16 cellular contexts compared by ENCODE assay signal in genomic region chr2:171165967-171166327, GRCh38. TPM values are rescaled to one million over a fixed set of nuclear protein-coding genes. Genes with fewer than 3 reads are reported as not detected.
DNase-seq lines count a peak whose midpoint lies in the region; ATAC-seq and TF ChIP-seq lines count a peak whose summit lies in the region.
"Had no signal": no experiment of that assay in that cellular context is flagged by ENCODE, and none has a peak within 500 bp of the region (broad histone marks: within the 10 kb centered on the region; RNA-seq: fewer than 3 reads in every experiment).

No MANE protein-coding gene starts in this region.

- no peak overlapping the region for H3K27ac Mint-ChIP-seq in activated CD4-positive, alpha-beta T cell treated with anti-CD3 and anti-CD28 coated beads, Interleukin-2, amount 10 ng/mL, durations not matched to agents 24 days and 14 days
- no peak overlapping the region for H3K27ac Mint-ChIP-seq in neural crest cell (ENCODE audit: unreplicated experiment)
- H3K27ac Mint-ChIP-seq: CD8-positive, alpha-beta T cell had no signal

- ATAC-seq in HG03342 (IDR thresholded peaks at IDR 0.05; ENCODE audit: unreplicated experiment), result no peak
- ATAC-seq: A549; CD8-positive, alpha-beta T cell had no signal

- peak; percentile 37 for DNase-seq in activated CD4-positive, alpha-beta T cell treated with anti-CD3 and anti-CD28 coated beads, Interleukin-2, amount 10 ng/mL, durations not matched to agents 24 days and 14 days
- DNase-seq in activated CD4-positive, alpha-beta T cell treated with anti-CD3 and anti-CD28 coated beads for 48 hours, result no peak
- DNase-seq in hepatocyte (ENCODE audit: low spot score), result no peak
- DNase-seq in neural crest cell (ENCODE audit: low read depth, low spot score), result no peak
- DNase-seq in medulla oblongata (ENCODE audit: extremely low spot score), result no peak
- no peak for DNase-seq in ACHN
- DNase-seq: CD8-positive, alpha-beta T cell; DMS 273 treated with DMSO at 0.1 percent for 48 hours; DMS53; DND-41; EL; KBM-7 had no signal

- WGBS in hepatocyte (ENCODE audit: low lambda C conversion rate, missing lambda C conversion rate), result 96% methylated on average over 1 of the region's 1 CpG

- H4K20me1 ChIP-seq in hepatocyte (ENCODE audit: insufficient read depth, poor library complexity, severe bottlenecking), result no peaks in the 10 kb centered on the region
- H4K20me1 ChIP-seq: BLaER1 had no signal

- intact Hi-C loops in activated CD4-positive, alpha-beta T cell treated with anti-CD3 and anti-CD28 coated beads, Interleukin-2, amount 10 ng/mL, durations not matched to agents 24 days and 14 days (cut with micrococcal nuclease), result no loop called here

- TF ChIP-seq CTCF in hepatocyte (IDR thresholded peaks at IDR 0.05; ENCODE audit: poor library complexity), result no peak
- no peak for TF ChIP-seq CTCF in neural crest cell (conservative IDR thresholded peaks at IDR 0.05)

- H2AFZ ChIP-seq in hepatocyte, result no peak overlapping the region

- H3K27me3 ChIP-seq in hepatocyte, result no peaks in the 10 kb centered on the region
- H3K27me3 ChIP-seq: BLaER1 had no signal

- H3K4me2 ChIP-seq in hepatocyte, result peak overlapping the region; percentile 41
- H3K4me2 ChIP-seq: A549, BLaER1 had no signal

- in situ Hi-C loops in ACHN (cut with HindIII; ENCODE audit: low pct_ligation_motif_present, low pct_unique_long_range_greater_than_20kb, low sequenced_read_pairs), result no loop called here

- H3K9me3 Mint-ChIP-seq in activated CD4-positive, alpha-beta T cell treated with anti-CD3 and anti-CD28 coated beads, Interleukin-2, amount 10 ng/mL, durations not matched to agents 24 days and 14 days, result no peaks in the 10 kb centered on the region
- no peaks in the 10 kb centered on the region for H3K9me3 Mint-ChIP-seq in neural crest cell
- H3K9me3 Mint-ChIP-seq: CD8-positive, alpha-beta T cell had no signal

- H3K79me2 ChIP-seq in hepatocyte, result peaks cover 7% of the 10 kb centered on the region

- no peak overlapping the region for H3K27ac ChIP-seq in hepatocyte
- H3K27ac ChIP-seq: A549, BLaER1 had no signal

- no peaks in the 10 kb centered on the region for H3K4me1 ChIP-seq in hepatocyte (ENCODE audit: insufficient read depth)

- no peaks in the 10 kb centered on the region for H3K9me2 ChIP-seq in hepatocyte (replicated peaks; ENCODE audit: insufficient read depth)

- no peak overlapping the region for H3K4me3 ChIP-seq in hepatocyte
- H3K4me3 ChIP-seq: A549, BLaER1, HAP-1 had no signal

- H3K36me3 ChIP-seq in hepatocyte (replicated peaks; ENCODE audit: insufficient read depth, low read depth), result no peaks in the 10 kb centered on the region
- H3K36me3 ChIP-seq: BLaER1, HAP-1 had no signal

- peaks cover 2% of the 10 kb centered on the region for H3K36me3 Mint-ChIP-seq in activated CD4-positive, alpha-beta T cell treated with anti-CD3 and anti-CD28 coated beads, Interleukin-2, amount 10 ng/mL, durations not matched to agents 24 days and 14 days (ENCODE audit: low read depth)
- no peaks in the 10 kb centered on the region for H3K36me3 Mint-ChIP-seq in neural crest cell (ENCODE audit: low read depth)

- no peak overlapping the region for H3K4me3 Mint-ChIP-seq in activated CD4-positive, alpha-beta T cell treated with anti-CD3 and anti-CD28 coated beads, Interleukin-2, amount 10 ng/mL, durations not matched to agents 24 days and 14 days
- H3K4me3 Mint-ChIP-seq in neural crest cell, result peak overlapping the region; percentile 18
- H3K4me3 Mint-ChIP-seq: CD8-positive, alpha-beta T cell had no signal

- no peaks in the 10 kb centered on the region for H3K9me3 ChIP-seq in hepatocyte (ENCODE audit: low read depth)
- H3K9me3 ChIP-seq: A549, BLaER1, HAP-1 had no signal

- H3K4me1 Mint-ChIP-seq in activated CD4-positive, alpha-beta T cell treated with anti-CD3 and anti-CD28 coated beads, Interleukin-2, amount 10 ng/mL, durations not matched to agents 24 days and 14 days, result peaks cover 31% of the 10 kb centered on the region
- peaks cover 9% of the 10 kb centered on the region for H3K4me1 Mint-ChIP-seq in neural crest cell

- H3K27me3 Mint-ChIP-seq in activated CD4-positive, alpha-beta T cell treated with anti-CD3 and anti-CD28 coated beads, Interleukin-2, amount 10 ng/mL, durations not matched to agents 24 days and 14 days, result peaks cover 3% of the 10 kb centered on the region
- H3K27me3 Mint-ChIP-seq in neural crest cell (ENCODE audit: low read depth), result no peaks in the 10 kb centered on the region

RNA-seq across cellular contexts. Expression of gene TLK1, which starts 5.3 kb away (rescaled TPM):
- total RNA-seq in activated CD4-positive, alpha-beta T cell treated with anti-CD3 and anti-CD28 coated beads, Interleukin-2, amount 10 ng/mL, durations not matched to agents 24 days and 14 days, result 91.8 and 94.9 TPM in 2 replicates
- 21.4 and 21.8 TPM in 2 replicates for total RNA-seq in hepatocyte
- polyA plus RNA-seq in hepatocyte, result 9.2 and 13.0 TPM in 2 replicates
- total RNA-seq in neural crest cell, result 65.5 and 70.6 TPM in 2 replicates
